Comparison of ENCODE assay signal across 8 cellular contexts in genomic region chr22:50473088-50473487, GRCh38. TPM values are rescaled to one million over a fixed set of nuclear protein-coding genes. Genes with fewer than 3 reads are reported as not detected.
DNase-seq lines count a peak whose midpoint lies in the region; ATAC-seq and TF ChIP-seq lines count a peak whose summit lies in the region.

No MANE protein-coding gene starts in this region.

- H3K9me3 Mint-ChIP-seq in activated naive CD4-positive, alpha-beta T cell treated with anti-CD3 and anti-CD28 coated beads, Interleukin-2, amount 10 ng/mL, durations not matched to agents 7 days and 5 days: no peaks in the 10 kb centered on the region

- H3K79me2 ChIP-seq in DOHH2 (ENCODE audit: control insufficient read depth, low read length) (peaks cover 53% of the 10 kb centered on the region), MM.1S (ENCODE audit: low read length) (peaks cover 66% of the 10 kb centered on the region)

- peak overlapping the region; percentile 91 for H3K27ac Mint-ChIP-seq in activated naive CD4-positive, alpha-beta T cell treated with anti-CD3 and anti-CD28 coated beads, Interleukin-2, amount 10 ng/mL, durations not matched to agents 7 days and 5 days

- H3K4me2 ChIP-seq in DOHH2 (ENCODE audit: low read length): peak overlapping the region; percentile 97
- H3K4me2 ChIP-seq in MM.1S (ENCODE audit: low read depth, low read length): peak overlapping the region; percentile 88

- no peaks in the 10 kb centered on the region for H4K20me1 ChIP-seq in DOHH2 (ENCODE audit: control insufficient read depth, insufficient read depth, low read depth, low read length)
- H4K20me1 ChIP-seq in MM.1S (ENCODE audit: insufficient read depth, low read length): peaks cover 4% of the 10 kb centered on the region; the same call in 1 of the 2 replicates

- no peaks in the 10 kb centered on the region for H3K9me3 ChIP-seq in DOHH2 (ENCODE audit: control insufficient read depth, insufficient read depth, low read length)
- no peaks in the 10 kb centered on the region for H3K9me3 ChIP-seq in MM.1S (replicated peaks; ENCODE audit: insufficient read depth, low read length)
- H3K9me3 ChIP-seq in lower lobe of right lung: no peaks in the 10 kb centered on the region
- H3K9me3 ChIP-seq in tibial artery: no peaks in the 10 kb centered on the region

- peak overlapping the region; percentile 68; the same call in 1 of the 2 replicates for H3K9ac ChIP-seq in MM.1S (ENCODE audit: low read length)

- H3K27ac ChIP-seq in DOHH2 (ENCODE audit: low read depth, low read length) (peak overlapping the region; percentile 100), MM.1S (ENCODE audit: low read length) (no peak overlapping the region), lower lobe of right lung (no peak overlapping the region), tibial artery (no peak overlapping the region)

- H2AFZ ChIP-seq in MM.1S (ENCODE audit: low read length): no peak overlapping the region

- peaks cover 17% of the 10 kb centered on the region for H3K36me3 Mint-ChIP-seq in activated naive CD4-positive, alpha-beta T cell treated with anti-CD3 and anti-CD28 coated beads, Interleukin-2, amount 10 ng/mL, durations not matched to agents 7 days and 5 days

- DNase-seq in MM.1S (peak; percentile 51), lower lobe of right lung (no peak), tibial artery (no peak), NCI-H2171 treated with DMSO at 0.1 percent for 48 hours (lab: John Stamatoyannopoulos, UW) (no peak), omental fat pad (ENCODE audit: low spot score) (no peak), nucleus accumbens (lab: John Stamatoyannopoulos, UW) (no peak)
- peak; percentile 73 for DNase-seq in activated naive CD4-positive, alpha-beta T cell treated with anti-CD3 and anti-CD28 coated beads, Interleukin-2, amount 10 ng/mL, durations not matched to agents 7 days and 5 days

- H3K9me2 ChIP-seq in DOHH2 (replicated peaks; ENCODE audit: control insufficient read depth, low read length): no peaks in the 10 kb centered on the region
- no peaks in the 10 kb centered on the region for H3K9me2 ChIP-seq in MM.1S (replicated peaks; ENCODE audit: insufficient read depth, low read length)

- H3K27me3 ChIP-seq in DOHH2 (ENCODE audit: control insufficient read depth, low read length) (no peaks in the 10 kb centered on the region), MM.1S (replicated peaks; ENCODE audit: insufficient read depth, low read length) (no peaks in the 10 kb centered on the region), lower lobe of right lung (ENCODE audit: low read depth) (no peaks in the 10 kb centered on the region), tibial artery (no peaks in the 10 kb centered on the region)

- H3K27me3 Mint-ChIP-seq in activated naive CD4-positive, alpha-beta T cell treated with anti-CD3 and anti-CD28 coated beads, Interleukin-2, amount 10 ng/mL, durations not matched to agents 7 days and 5 days: peaks cover 15% of the 10 kb centered on the region

- ATAC-seq in lower lobe of right lung: no peak
- ATAC-seq in omental fat pad (ENCODE audit: low FRiP score): no peak

- CTCF ChIA-PET in activated naive CD4-positive, alpha-beta T cell treated with anti-CD3 and anti-CD28 coated beads, Interleukin-2, amount 10 ng/mL, durations not matched to agents 7 days and 5 days (lab: Charles Lee): interaction anchor here (0.6 to 3.1 kb wide), 8 partner anchors 10 to 324 kb away, joined by 3 to 14 read pairs (median 4); no protein-coding TSS in a partner anchor

- H3K36me3 ChIP-seq in DOHH2 (ENCODE audit: control insufficient read depth, low read length) (peaks cover 50% of the 10 kb centered on the region), MM.1S (replicated peaks; ENCODE audit: insufficient read depth, low read length) (no peaks in the 10 kb centered on the region), lower lobe of right lung (peaks cover 3% of the 10 kb centered on the region), tibial artery (peaks cover 0 to 2% (median 0%) of the 10 kb centered on the region in 3 donors)

- intact Hi-C loops in lower lobe of right lung (cut with DNase I): no loop called here
- intact Hi-C loops in tibial artery (cut with DNase I; ENCODE audit: low total_unique reads): no loop called here

- TF ChIP-seq CTCF in DOHH2 (IDR thresholded peaks at IDR 0.05; ENCODE audit: low read depth, low read length, poor library complexity, severe bottlenecking) (peak; percentile 86), MM.1S (IDR thresholded peaks at IDR 0.05; ENCODE audit: low read length) (peak; percentile 63), lower lobe of right lung (IDR thresholded peaks at IDR 0.05) (peak; percentile 10), tibial artery (IDR thresholded peaks at IDR 0.05) (no peak), omental fat pad (IDR thresholded peaks at IDR 0.05) (no peak)

- H3F3A ChIP-seq in DOHH2 (ENCODE audit: control insufficient read depth, insufficient read depth) (peaks cover 18% of the 10 kb centered on the region), MM.1S (ENCODE audit: insufficient read depth, low read length) (peaks cover 23% of the 10 kb centered on the region)

- peak overlapping the region; percentile 86 for H3K4me3 Mint-ChIP-seq in activated naive CD4-positive, alpha-beta T cell treated with anti-CD3 and anti-CD28 coated beads, Interleukin-2, amount 10 ng/mL, durations not matched to agents 7 days and 5 days

- peaks cover 72% of the 10 kb centered on the region for H3K4me1 Mint-ChIP-seq in activated naive CD4-positive, alpha-beta T cell treated with anti-CD3 and anti-CD28 coated beads, Interleukin-2, amount 10 ng/mL, durations not matched to agents 7 days and 5 days

- H3K4me3 ChIP-seq in DOHH2 (ENCODE audit: low read length): peak overlapping the region; percentile 82
- H3K4me3 ChIP-seq in MM.1S (ENCODE audit: low read length): peak overlapping the region; percentile 92
- H3K4me3 ChIP-seq in lower lobe of right lung: peak overlapping the region; percentile 83
- peak overlapping the region; percentile 76 to 93 for H3K4me3 ChIP-seq in tibial artery

- H3K4me1 ChIP-seq in DOHH2 (ENCODE audit: control insufficient read depth, low read length) (peaks cover 61% of the 10 kb centered on the region), MM.1S (ENCODE audit: low read length) (peaks cover 51% of the 10 kb centered on the region), lower lobe of right lung (peaks cover 60% of the 10 kb centered on the region), tibial artery (peaks cover 5 to 68% (median 47%) of the 10 kb centered on the region in 4 donors)

RNA-seq across cellular contexts. Expression of gene SBF1, which starts 1.7 kb away (rescaled TPM):
- 59.0 TPM for total RNA-seq in lower lobe of right lung
- 10 to 100 TPM; 37.5 to 66.8 (median 43.8) TPM for total RNA-seq in omental fat pad

RNA-seq across cellular contexts. Expression of gene ADM2, which starts 8.3 kb away (rescaled TPM):
- total RNA-seq in lower lobe of right lung (1.5 TPM), omental fat pad (under 1 TPM in 1 of 4 donors, not detected in 3; 0.12 TPM)

RNA-seq across cellular contexts. Expression of gene MIOX, which starts 13.6 kb away (rescaled TPM):
- total RNA-seq in lower lobe of right lung (not detected), omental fat pad (not detected)

RNA-seq across cellular contexts. Expression of gene LMF2, which starts 34.4 kb away (rescaled TPM):
- total RNA-seq in lower lobe of right lung (58.8 TPM), omental fat pad (10 to 100 TPM; 50.8 to 54.9 (median 51.7) TPM)

RNA-seq across cellular contexts. Expression of gene NCAPH2, which starts 34.9 kb away (rescaled TPM):
- total RNA-seq in lower lobe of right lung (46.1 TPM), omental fat pad (10 to 100 TPM; 27.7 to 48.2 (median 29.5) TPM)

Comparison
In these comparisons a context has a peak if more than half of its experiments do, and no peak if none do; other contexts are left out.
1. CTCF ChIP-seq: peak in DOHH2 (single experiment), MM.1S (single experiment) and lower lobe of right lung (single experiment); none in tibial artery (0 of 2) and omental fat pad (0 of 3).
2. DNase-seq: peak in MM.1S (single experiment) and activated naive CD4-positive, alpha-beta T cell treated with anti-CD3 and anti-CD28 coated beads, Interleukin-2, amount 10 ng/mL, durations not matched to agents 7 days and 5 days (single experiment); none in lower lobe of right lung (single experiment), tibial artery (0 of 2), NCI-H2171 treated with DMSO at 0.1 percent for 48 hours (single experiment), omental fat pad (single experiment) and nucleus accumbens (0 of 56).
3. Peak in every context shown above with its lines, with median percentiles within 50 percentile points of each other: H3K4me3 ChIP-seq.